Comparison of ENCODE assay signal across 18 cellular contexts in the genomic region with DNA sequence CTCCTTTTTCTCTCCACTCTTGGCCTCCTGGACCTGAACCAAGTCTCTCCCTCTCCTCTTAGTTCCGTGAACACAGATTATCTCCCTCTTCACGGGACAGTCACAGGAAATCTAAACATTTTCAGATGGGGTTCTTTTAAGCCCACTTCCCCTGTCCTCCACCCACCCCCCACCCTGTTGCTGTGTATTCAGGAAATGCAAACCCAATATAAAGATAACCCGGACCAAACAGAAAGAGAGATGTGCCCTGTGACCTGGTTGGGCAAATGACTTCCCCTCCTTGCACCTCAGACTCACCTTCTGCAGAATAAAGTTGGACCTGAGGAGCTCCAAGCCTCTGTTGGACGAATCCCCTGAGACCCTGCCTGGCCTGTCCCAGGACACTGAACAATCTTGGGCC.
DNase-seq lines count a peak whose midpoint lies in the region; ATAC-seq and TF ChIP-seq lines count a peak whose summit lies in the region.
"Had no signal": no experiment of that assay in that cellular context is flagged by ENCODE, and none has a peak within 500 bp of the region (broad histone marks: within the 10 kb centered on the region; RNA-seq: fewer than 3 reads in every experiment).

No MANE protein-coding gene starts in this region.

- intact Hi-C loops in PC-9 (cut with micrococcal nuclease; ENCODE audit: unreplicated experiment) = loop anchor here (5.0 to 10.0 kb wide), 2 partner anchors 69 to 109 kb away; no protein-coding TSS in a partner anchor
- intact Hi-C loops in activated T-helper 2 cell treated with anti-CD3 and anti-CD28 coated beads, Interferon-gamma antibody, Interleukin-2, Interleukin-4, amounts not matched to agents 10 μg/mL and 5 μg/mL and 100 μg/mL, durations not matched to agents 14 hours and 24 hours and 36 hours (cut with micrococcal nuclease) = no loop called here

- H3K36me3 ChIP-seq in PC-9 (ENCODE audit: low read depth) = 0 out of 2 replicates have a peak, but pooled peaks cover 3% of the 10 kb centered on the region
- H3K36me3 ChIP-seq: uterus had no signal

- H3K36me3 Mint-ChIP-seq in activated CD8-positive, alpha-beta memory T cell treated with anti-CD3 and anti-CD28 coated beads, Interleukin-2, amount 10 ng/mL, durations not matched to agents 7 days and 5 days = peaks cover 53% of the 10 kb centered on the region
- H3K36me3 Mint-ChIP-seq in activated T-helper 2 cell treated with anti-CD3 and anti-CD28 coated beads, Interferon-gamma antibody, Interleukin-2, Interleukin-4, amounts not matched to agents 10 μg/mL and 5 μg/mL and 100 μg/mL, durations not matched to agents 14 hours and 24 hours and 36 hours (ENCODE audit: low read depth) = peaks cover 35% of the 10 kb centered on the region
- H3K36me3 Mint-ChIP-seq in naive thymus-derived CD8-positive, alpha-beta T cell = peaks cover 0 to 44% (median 20%) of the 10 kb centered on the region in 3 donors

- peak overlapping the region; percentile 64; the same call in 1 of the 2 replicates for H3K4me2 ChIP-seq in PC-9
- H3K4me2 ChIP-seq: A549 had no signal

- H3K27ac ChIP-seq in PC-9 = peak overlapping the region; percentile 84
- H3K27ac ChIP-seq: C4-2B had no signal

- H3K4me3 ChIP-seq in PC-9 = no peak overlapping the region
- H3K4me3 ChIP-seq: A549, uterus had no signal

- H3K27ac Mint-ChIP-seq in activated CD8-positive, alpha-beta memory T cell treated with anti-CD3 and anti-CD28 coated beads, Interleukin-2, amount 10 ng/mL, durations not matched to agents 7 days and 5 days = peak overlapping the region; percentile 96
- peak overlapping the region; percentile 61 for H3K27ac Mint-ChIP-seq in activated T-helper 2 cell treated with anti-CD3 and anti-CD28 coated beads, Interferon-gamma antibody, Interleukin-2, Interleukin-4, amounts not matched to agents 10 μg/mL and 5 μg/mL and 100 μg/mL, durations not matched to agents 14 hours and 24 hours and 36 hours
- peak overlapping the region; percentile 70 to 93 (median 92) for H3K27ac Mint-ChIP-seq in naive thymus-derived CD8-positive, alpha-beta T cell

- H3K79me2 ChIP-seq in PC-9 (ENCODE audit: low read depth) = peaks cover 47% of the 10 kb centered on the region

- CTCF ChIA-PET in activated CD8-positive, alpha-beta memory T cell treated with anti-CD3 and anti-CD28 coated beads, Interleukin-2, amount 10 ng/mL, durations not matched to agents 7 days and 5 days (lab: Charles Lee) = interaction anchor here (0.7 to 3.1 kb wide), 6 partner anchors 14 to 254 kb away, joined by 3 to 14 read pairs (median 4); no protein-coding TSS in a partner anchor
- CTCF ChIA-PET in PC-9 (lab: Charles Lee) = no interaction called here

- no peaks in the 10 kb centered on the region for H3K27me3 Mint-ChIP-seq in activated CD8-positive, alpha-beta memory T cell treated with anti-CD3 and anti-CD28 coated beads, Interleukin-2, amount 10 ng/mL, durations not matched to agents 7 days and 5 days
- no peaks in the 10 kb centered on the region for H3K27me3 Mint-ChIP-seq in activated T-helper 2 cell treated with anti-CD3 and anti-CD28 coated beads, Interferon-gamma antibody, Interleukin-2, Interleukin-4, amounts not matched to agents 10 μg/mL and 5 μg/mL and 100 μg/mL, durations not matched to agents 14 hours and 24 hours and 36 hours (ENCODE audit: low read depth)
- no peaks in the 10 kb centered on the region for H3K27me3 Mint-ChIP-seq in naive thymus-derived CD8-positive, alpha-beta T cell

- peaks cover 48% of the 10 kb centered on the region for H3F3A ChIP-seq in PC-9 (ENCODE audit: insufficient read depth, low read depth)

- POLR2A ChIA-PET in PC-9 (lab: Charles Lee; ENCODE audit: unreplicated experiment) = no interaction called here
- POLR2A ChIA-PET in naive thymus-derived CD8-positive, alpha-beta T cell (lab: Charles Lee) = interaction anchor here (1.2 to 2.4 kb wide), 5 partner anchors 8 to 159 kb away, joined by 4 to 8 read pairs (median 7); no protein-coding TSS in a partner anchor

- no peaks in the 10 kb centered on the region for H3K9me2 ChIP-seq in PC-9 (ENCODE audit: insufficient read depth)

- no peaks in the 10 kb centered on the region for H4K20me1 ChIP-seq in PC-9 (ENCODE audit: insufficient read depth)

- no peak overlapping the region for H2AFZ ChIP-seq in PC-9

- H3K4me3 Mint-ChIP-seq in activated CD8-positive, alpha-beta memory T cell treated with anti-CD3 and anti-CD28 coated beads, Interleukin-2, amount 10 ng/mL, durations not matched to agents 7 days and 5 days = peak overlapping the region; percentile 22
- H3K4me3 Mint-ChIP-seq in activated T-helper 2 cell treated with anti-CD3 and anti-CD28 coated beads, Interferon-gamma antibody, Interleukin-2, Interleukin-4, amounts not matched to agents 10 μg/mL and 5 μg/mL and 100 μg/mL, durations not matched to agents 14 hours and 24 hours and 36 hours (ENCODE audit: low read depth) = no peak overlapping the region
- peak overlapping the region; percentile 64 to 81 (median 74) for H3K4me3 Mint-ChIP-seq in naive thymus-derived CD8-positive, alpha-beta T cell

- H3K4me1 ChIP-seq in PC-9 (replicated peaks; ENCODE audit: insufficient read depth) = peaks cover 74% of the 10 kb centered on the region
- H3K4me1 ChIP-seq: uterus had no signal

- H3K4me1 Mint-ChIP-seq in activated CD8-positive, alpha-beta memory T cell treated with anti-CD3 and anti-CD28 coated beads, Interleukin-2, amount 10 ng/mL, durations not matched to agents 7 days and 5 days = peaks cover 70% of the 10 kb centered on the region
- peaks cover 34% of the 10 kb centered on the region for H3K4me1 Mint-ChIP-seq in activated T-helper 2 cell treated with anti-CD3 and anti-CD28 coated beads, Interferon-gamma antibody, Interleukin-2, Interleukin-4, amounts not matched to agents 10 μg/mL and 5 μg/mL and 100 μg/mL, durations not matched to agents 14 hours and 24 hours and 36 hours (ENCODE audit: low read depth)
- peaks cover 36 to 72% (median 70%) of the 10 kb centered on the region in 4 donors for H3K4me1 Mint-ChIP-seq in naive thymus-derived CD8-positive, alpha-beta T cell

- no peaks in the 10 kb centered on the region for H3K9me3 Mint-ChIP-seq in activated CD8-positive, alpha-beta memory T cell treated with anti-CD3 and anti-CD28 coated beads, Interleukin-2, amount 10 ng/mL, durations not matched to agents 7 days and 5 days (ENCODE audit: low read depth)
- no peaks in the 10 kb centered on the region for H3K9me3 Mint-ChIP-seq in activated T-helper 2 cell treated with anti-CD3 and anti-CD28 coated beads, Interferon-gamma antibody, Interleukin-2, Interleukin-4, amounts not matched to agents 10 μg/mL and 5 μg/mL and 100 μg/mL, durations not matched to agents 14 hours and 24 hours and 36 hours
- no peaks in the 10 kb centered on the region for H3K9me3 Mint-ChIP-seq in naive thymus-derived CD8-positive, alpha-beta T cell

- BruUV-seq in PC-9 (replicated peaks; lab: Mats Ljungman, UMichigan) = no TSS peak

- H3K9me3 ChIP-seq in PC-9 (ENCODE audit: insufficient read depth, low read depth) = no peaks in the 10 kb centered on the region
- H3K9me3 ChIP-seq: A549, uterus had no signal

- DNase-seq in activated CD8-positive, alpha-beta memory T cell treated with anti-CD3 and anti-CD28 coated beads, Interleukin-2, amount 10 ng/mL, durations not matched to agents 7 days and 5 days = no peak
- no peak for DNase-seq in activated CD8-positive, alpha-beta memory T cell treated with anti-CD3 and anti-CD28 coated beads, Interleukin-2, amount 50 U/mL, for 4 hours
- no peak for DNase-seq in PC-9
- DNase-seq in activated T-helper 2 cell treated with anti-CD3 and anti-CD28 coated beads, Interferon-gamma antibody, Interleukin-2, Interleukin-4, amounts not matched to agents 10 μg/mL and 5 μg/mL and 100 μg/mL, durations not matched to agents 14 hours and 24 hours and 36 hours (ENCODE audit: low spot score) = no peak
- DNase-seq in naive thymus-derived CD8-positive, alpha-beta T cell = peak in 1 of 10 donors; percentile 17
- DNase-seq in stimulated activated CD4-positive, alpha-beta T cell treated with anti-CD3 and anti-CD28 coated beads, Interleukin-4, amount 100 ng/mL, for 24 hours = no peak
- DNase-seq in NCI-H524 (lab: John Stamatoyannopoulos, UW) = no peak
- DNase-seq: activated CD4-positive, CD25-positive, alpha-beta regulatory T cell treated with anti-CD3 and anti-CD28 coated beads, Interleukin-2, amount 50 U/mL, for 72 hours; effector CD8-positive, alpha-beta T cell; GOT3; Karpas-422; left cardiac atrium; NCI-H1105 treated with DMSO at 0.1 percent for 48 hours; right cardiac atrium had no signal

- H3K27me3 ChIP-seq in PC-9 (ENCODE audit: insufficient read depth, low read depth) = no peaks in the 10 kb centered on the region
- H3K27me3 ChIP-seq: uterus had no signal

- ATAC-seq in activated CD8-positive, alpha-beta memory T cell treated with anti-CD3 and anti-CD28 coated beads, Interleukin-2, amount 10 ng/mL, durations not matched to agents 7 days and 5 days = peak; percentile 8
- ATAC-seq in naive thymus-derived CD8-positive, alpha-beta T cell = peak; percentile 35 to 57
- no peak for ATAC-seq in GM21529 (IDR thresholded peaks at IDR 0.05; ENCODE audit: unreplicated experiment)
- ATAC-seq: A549, left cardiac atrium, right cardiac atrium had no signal

- TF ChIP-seq CTCF in PC-9 (conservative IDR thresholded peaks at IDR 0.05) = no peak
